ENCODE assay signal across 8 cellular contexts in the genomic region with DNA sequence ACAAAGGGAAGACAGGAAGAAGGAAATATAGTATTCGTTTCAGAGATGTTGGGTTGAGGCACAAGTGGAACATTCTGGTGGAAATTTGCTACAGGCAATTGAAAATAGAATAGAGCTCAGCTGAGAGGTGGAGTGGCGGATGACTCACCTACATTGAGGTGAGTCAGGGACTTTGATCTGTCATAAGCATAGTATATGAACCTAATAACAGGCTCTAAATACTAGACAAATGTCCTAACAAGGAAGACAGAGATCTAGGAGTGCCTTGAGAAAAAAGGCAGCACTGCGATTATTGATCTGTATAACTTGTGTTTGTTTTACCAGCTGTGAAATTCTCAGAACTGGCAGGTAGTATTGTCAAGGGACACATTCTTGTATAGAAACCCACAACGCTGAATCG. TPM values are rescaled to one million over a fixed set of nuclear protein-coding genes. Genes with fewer than 3 reads are reported as not detected.
DNase-seq lines count a peak whose midpoint lies in the region; ATAC-seq and TF ChIP-seq lines count a peak whose summit lies in the region.

No MANE protein-coding gene starts in this region.

- peaks cover 15% of the 10 kb centered on the region; the same call in 1 of the 2 replicates for H3K36me3 ChIP-seq in OCI-LY7 (ENCODE audit: insufficient read depth, low read length)

- POLR2A ChIA-PET in OCI-LY7 (lab: Charles Lee) = interaction anchor here (1.4 to 5.2 kb wide), 6 partner anchors 7 to 27 kb away, joined by 4 to 81 read pairs (median 10); no protein-coding TSS in a partner anchor

- H3K9me3 ChIP-seq in OCI-LY7 (ENCODE audit: low read length) = no peaks in the 10 kb centered on the region

- H3K4me2 ChIP-seq in OCI-LY7 (ENCODE audit: low read length) = peak overlapping the region; percentile 98

- intact Hi-C loops in OCI-LY7 (cut with micrococcal nuclease; ENCODE audit: unreplicated experiment) = no loop called here

- peak overlapping the region; percentile 96 for H2AFZ ChIP-seq in OCI-LY7 (ENCODE audit: low read length)

- CTCF ChIA-PET in OCI-LY7 (lab: Charles Lee; ENCODE audit: unreplicated experiment) = no interaction called here

- DNase-seq in OCI-LY7 (ENCODE audit: low spot score) = peak; percentile 4
- peak; percentile 41 for DNase-seq in amniotic epithelial cell (ENCODE audit: low read depth)
- DNase-seq in kidney tubule cell (ENCODE audit: low spot score) = peak; percentile 86
- DNase-seq in stimulated activated CD4-positive, alpha-beta T cell treated with anti-CD3 and anti-CD28 coated beads, Interleukin-4, amount 100 ng/mL, for 4 hours = peak; percentile 24 to 77
- DNase-seq in C1 segment of cervical spinal cord (lab: John Stamatoyannopoulos, UW) = no peak

- no peak for ATAC-seq in GM18858 (IDR thresholded peaks at IDR 0.05; ENCODE audit: unreplicated experiment)
- ATAC-seq in GM21390 (IDR thresholded peaks at IDR 0.05; ENCODE audit: unreplicated experiment) = no peak

- H3K4me3 ChIP-seq in GM08714 (ENCODE audit: low read length) (peak overlapping the region; percentile 91), OCI-LY7 (ENCODE audit: low read depth, low read length, poor library complexity, severe bottlenecking) (peak overlapping the region; percentile 95)

- BruUV-seq in OCI-LY7 (replicated peaks; lab: Mats Ljungman, UMichigan) = no TSS peak

- peaks cover 20% of the 10 kb centered on the region for H3K4me1 ChIP-seq in OCI-LY7 (ENCODE audit: insufficient read depth, low read length, poor library complexity, severe bottlenecking)

- H3K27ac ChIP-seq in OCI-LY7 (ENCODE audit: low read depth, low read length, poor library complexity, severe bottlenecking) = no peak overlapping the region

- peaks cover 26% of the 10 kb centered on the region for H4K20me1 ChIP-seq in OCI-LY7 (ENCODE audit: insufficient read depth, low read length)

- TF ChIP-seq CTCF in OCI-LY7 (conservative IDR thresholded peaks at IDR 0.05; ENCODE audit: low read length) = no peak

- no peaks in the 10 kb centered on the region for H3K9me2 ChIP-seq in OCI-LY7 (ENCODE audit: insufficient read depth, low read length)

- peaks cover 37% of the 10 kb centered on the region for H3K79me2 ChIP-seq in OCI-LY7 (ENCODE audit: insufficient read depth, low read depth, low read length)

RNA-seq across cellular contexts. Expression of gene IFRD1, which starts 0.9 kb away (rescaled TPM):
- total RNA-seq in OCI-LY7 (2014; rRNA removed; shearing (Covaris generic)) = 49.1 and 54.9 TPM in 2 replicates
- 65.6 and 82.2 TPM in 2 replicates for total RNA-seq in OCI-LY7 (2022)

RNA-seq across cellular contexts. Expression of gene LSMEM1, which starts 31.4 kb away (rescaled TPM):
- total RNA-seq in OCI-LY7 (2014; rRNA removed; shearing (Covaris generic)) = 0.31 and 0.32 TPM in 2 replicates
- total RNA-seq in OCI-LY7 (2022) = 1.5 and 1.9 TPM in 2 replicates

Comparison
In these comparisons a context has a peak if more than half of its experiments do, and no peak if none do; other contexts are left out.
1. DNase-seq: peak in OCI-LY7 (single experiment), amniotic epithelial cell (single experiment), kidney tubule cell (single experiment) and stimulated activated CD4-positive, alpha-beta T cell treated with anti-CD3 and anti-CD28 coated beads, Interleukin-4, amount 100 ng/mL, for 4 hours (2 of 2); none in C1 segment of cervical spinal cord (0 of 14).